9 cellular contexts compared by ENCODE assay signal in genomic region chr6:132669690-132670291, GRCh38. TPM values are rescaled to one million over a fixed set of nuclear protein-coding genes. Genes with fewer than 3 reads are reported as not detected.
DNase-seq lines count a peak whose midpoint lies in the region; ATAC-seq and TF ChIP-seq lines count a peak whose summit lies in the region.
"Had no signal": no experiment of that assay in that cellular context is flagged by ENCODE, and none has a peak within 500 bp of the region (broad histone marks: within the 10 kb centered on the region; RNA-seq: fewer than 3 reads in every experiment).

No MANE protein-coding gene starts in this region.

- peak overlapping the region in 1 of 2 donors; percentile 46 for H3K4me3 Mint-ChIP-seq in activated T-cell treated with anti-CD3 and anti-CD28 coated beads, Interleukin-2, amount 50 U/mL, for 72 hours
- H3K4me3 Mint-ChIP-seq: activated naive CD8-positive, alpha-beta T cell had no signal

- H3K36me3 Mint-ChIP-seq in activated T-cell treated with anti-CD3 and anti-CD28 coated beads, Interleukin-2, amount 50 U/mL, for 72 hours (ENCODE audit: insufficient read depth in 2 of 2) = no peaks in the 10 kb centered on the region
- H3K36me3 Mint-ChIP-seq: activated naive CD8-positive, alpha-beta T cell had no signal

- H3K9me3 Mint-ChIP-seq in activated T-cell treated with anti-CD3 and anti-CD28 coated beads, Interleukin-2, amount 50 U/mL, for 72 hours = no peaks in the 10 kb centered on the region

- H3K4me1 Mint-ChIP-seq in activated T-cell treated with anti-CD3 and anti-CD28 coated beads, Interleukin-2, amount 50 U/mL, for 72 hours (ENCODE audit: low read depth) = peaks cover 4% of the 10 kb centered on the region

- TF ChIP-seq POLR2A in breast epithelium (IDR thresholded peaks at IDR 0.05) (no peak), transverse colon (IDR thresholded peaks at IDR 0.05) (no peak)

- no peaks in the 10 kb centered on the region for H3K36me3 ChIP-seq in breast epithelium
- no peaks in the 10 kb centered on the region for H3K36me3 ChIP-seq in kidney epithelial cell (ENCODE audit: control insufficient read depth, insufficient read depth, low read length)
- H3K36me3 ChIP-seq in transverse colon = no peaks in the 10 kb centered on the region

- TF ChIP-seq CTCF in breast epithelium (IDR thresholded peaks at IDR 0.05) (peak in 2 of 3 donors; percentile 38 to 55), kidney epithelial cell (IDR thresholded peaks at IDR 0.05; ENCODE audit: insufficient read depth, low read length, poor library complexity, severe bottlenecking) (peak; percentile 41), transverse colon (IDR thresholded peaks at IDR 0.05) (peak in 4 of 5 experiments; percentile 38 to 47 (median 40))

- intact Hi-C loops in breast epithelium (cut with DNase I; ENCODE audit: low total_unique reads) (no loop called here), transverse colon (cut with DNase I; ENCODE audit: low total_unique reads) (no loop called here)

- H3K4me3 ChIP-seq in breast epithelium (no peak overlapping the region), kidney epithelial cell (ENCODE audit: low read depth, low read length) (no peak overlapping the region), transverse colon (no peak overlapping the region)

- H3K27ac Mint-ChIP-seq in activated T-cell treated with anti-CD3 and anti-CD28 coated beads, Interleukin-2, amount 50 U/mL, for 72 hours = no peak overlapping the region
- H3K27ac Mint-ChIP-seq: activated naive CD8-positive, alpha-beta T cell had no signal

- H3K27ac ChIP-seq in breast epithelium (no peak overlapping the region), transverse colon (no peak overlapping the region)

- TF ChIP-seq EP300 in transverse colon (IDR thresholded peaks at IDR 0.05; ENCODE audit: low read depth) = no peak

- ATAC-seq in activated T-cell treated with anti-CD3 and anti-CD28 coated beads, Interleukin-2, amount 50 U/mL, for 72 hours (replicated peaks in 1 of 2) = peak; percentile 51 to 56
- ATAC-seq in HG02885 (IDR thresholded peaks at IDR 0.05; ENCODE audit: poor library complexity, unreplicated experiment) = peak; percentile 73

- no peaks in the 10 kb centered on the region for H3K27me3 ChIP-seq in breast epithelium
- no peaks in the 10 kb centered on the region for H3K27me3 ChIP-seq in kidney epithelial cell (ENCODE audit: control insufficient read depth, insufficient read depth, low read length)
- no peaks in the 10 kb centered on the region for H3K27me3 ChIP-seq in transverse colon

- H3K4me1 ChIP-seq in breast epithelium (no peaks in the 10 kb centered on the region), transverse colon (peaks cover 0 to 4% (median 0%) of the 10 kb centered on the region in 4 donors)

- 5 to 6% methylated on average over 3 to 4 of the region's 4 CpGs for WGBS in transverse colon (ENCODE audit: low coverage in 1 of 2), 2 donors

- no peaks in the 10 kb centered on the region for H3K9me3 ChIP-seq in breast epithelium
- no peaks in the 10 kb centered on the region for H3K9me3 ChIP-seq in transverse colon

- no peak for DNase-seq in activated T-cell treated with anti-CD3 and anti-CD28 coated beads, Interleukin-2, amount 50 U/mL, for 72 hours
- no peak for DNase-seq in activated T-cell treated with anti-CD3 and anti-CD28 coated beads for 4 hours
- peak; percentile 22 for DNase-seq in NCI-H748 treated with DMSO at 0.1 percent for 48 hours (lab: John Stamatoyannopoulos, UW)
- DNase-seq in breast epithelium (ENCODE audit: low spot score in 2 of 2) = no peak
- DNase-seq in kidney epithelial cell (ENCODE audit: low read depth) = peak; percentile 9
- DNase-seq in transverse colon = no peak
- no peak for DNase-seq in 8988T

- in situ Hi-C loops in transverse colon (cut with MboI; ENCODE audit: low pct_ligation_motif_present in 1 of 4, low pct_unique_long_range_greater_than_20kb in 1 of 4, low sequenced_read_pairs in 3 of 4) = no loop called here

- H3K27me3 Mint-ChIP-seq in activated T-cell treated with anti-CD3 and anti-CD28 coated beads, Interleukin-2, amount 50 U/mL, for 72 hours (ENCODE audit: low read depth) = peaks cover 7% of the 10 kb centered on the region

RNA-seq across cellular contexts. Expression of gene TAAR1, which starts 10.8 kb away (rescaled TPM):
- not detected for total RNA-seq in activated T-cell treated with anti-CD3 and anti-CD28 coated beads, Interleukin-2, amount 50 U/mL, for 72 hours
- not detected for total RNA-seq in breast epithelium
- not detected in 2 replicates for total RNA-seq in kidney epithelial cell
- total RNA-seq in transverse colon = not detected

RNA-seq across cellular contexts. Expression of gene VNN1, which starts 44.1 kb away (rescaled TPM):
- not detected for total RNA-seq in activated T-cell treated with anti-CD3 and anti-CD28 coated beads, Interleukin-2, amount 50 U/mL, for 72 hours
- total RNA-seq in breast epithelium = 1 to 10 TPM in 2 of 3 donors, under 1 TPM in 1; 0.98 to 8.6 (median 2.6) TPM
- 0.21 and 0.75 TPM in 2 replicates for total RNA-seq in kidney epithelial cell
- 10 to 100 TPM in 1 of 4 donors, 1 to 10 TPM in 1, under 1 TPM in 1, not detected in 1; 0.75 to 39.5 (median 2.1) TPM for total RNA-seq in transverse colon

RNA-seq across cellular contexts. Expression of gene TAAR2, which starts 45.7 kb away (rescaled TPM):
- not detected for total RNA-seq in activated T-cell treated with anti-CD3 and anti-CD28 coated beads, Interleukin-2, amount 50 U/mL, for 72 hours
- total RNA-seq in breast epithelium (not detected), kidney epithelial cell (not detected in 2 replicates), transverse colon (not detected)

Comparison
In these comparisons a context has a peak if more than half of its experiments do, and no peak if none do; other contexts are left out.
1. DNase-seq: peak in NCI-H748 treated with DMSO at 0.1 percent for 48 hours (single experiment) and kidney epithelial cell (single experiment); none in activated T-cell treated with anti-CD3 and anti-CD28 coated beads, Interleukin-2, amount 50 U/mL, for 72 hours (0 of 2), activated T-cell treated with anti-CD3 and anti-CD28 coated beads for 4 hours (single experiment), breast epithelium (0 of 2), transverse colon (single experiment) and 8988T (single experiment).
2. Peak in every context shown above with its lines, with median percentiles within 50 percentile points of each other: CTCF ChIP-seq.